In the genomic region with DNA sequence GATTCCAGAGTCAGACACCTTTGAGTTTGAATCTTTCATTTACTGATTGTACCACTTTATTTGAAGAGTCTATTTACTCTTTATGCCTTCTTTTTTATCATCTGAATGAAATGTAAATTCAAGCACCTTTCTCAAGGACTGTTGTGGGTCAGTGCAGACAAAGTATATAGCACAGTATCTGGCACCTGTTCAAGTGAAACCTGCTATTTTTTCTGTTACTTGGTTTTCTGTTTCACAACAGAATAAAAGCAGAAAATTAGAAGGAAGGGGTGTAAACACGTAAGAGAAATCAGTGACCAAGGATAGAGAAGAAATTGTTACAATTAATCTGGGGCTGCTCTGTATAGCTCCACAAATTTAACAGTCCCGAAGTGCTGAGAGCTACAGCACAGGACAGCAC, we compare ENCODE assay signal across 23 cellular contexts.
"Had no signal": no experiment of that assay in that cellular context is flagged by ENCODE, and none has a peak within 500 bp of the region (broad histone marks: within the 10 kb centered on the region; RNA-seq: fewer than 3 reads in every experiment).

No MANE protein-coding gene starts in this region.

- H3K9me3 Mint-ChIP-seq: activated CD4-positive, alpha-beta memory T cell treated with anti-CD3 and anti-CD28 coated beads, Interleukin-2, amount 10 ng/mL, durations not matched to agents 7 days and 5 days; activated CD4-positive, alpha-beta T cell treated with anti-CD3 and anti-CD28 coated beads, Interleukin-2, amount 10 ng/mL, durations not matched to agents 7 days and 5 days; activated T-cell treated with anti-CD3 and anti-CD28 coated beads, Interleukin-2, amount 50 U/mL, for 24 hours had no signal

- ATAC-seq: activated T-helper 17 cell treated with anti-CD3 and anti-CD28 coated beads, Interleukin-2, amount 50 U/mL, for 72 hours; effector memory CD8-positive, alpha-beta T cell; gastrocnemius medialis; left lung; lower lobe of right lung; natural killer cell; right lobe of liver had no signal

- H3K4me3 Mint-ChIP-seq: activated CD4-positive, alpha-beta memory T cell treated with anti-CD3 and anti-CD28 coated beads, Interleukin-2, amount 10 ng/mL, durations not matched to agents 7 days and 5 days; activated CD4-positive, alpha-beta T cell treated with anti-CD3 and anti-CD28 coated beads, Interleukin-2, amount 10 ng/mL, durations not matched to agents 7 days and 5 days; activated T-cell treated with anti-CD3 and anti-CD28 coated beads, Interleukin-2, amount 50 U/mL, for 24 hours; activated T-helper 17 cell treated with anti-CD3 and anti-CD28 coated beads, Interleukin-2, amount 50 U/mL, for 72 hours; effector memory CD8-positive, alpha-beta T cell; natural killer cell had no signal

- H3K4me1 Mint-ChIP-seq: activated CD4-positive, alpha-beta T cell treated with anti-CD3 and anti-CD28 coated beads, Interleukin-2, amount 10 ng/mL, durations not matched to agents 7 days and 5 days; activated T-helper 17 cell treated with anti-CD3 and anti-CD28 coated beads, Interleukin-2, amount 50 U/mL, for 72 hours; natural killer cell had no signal

- H3K27ac Mint-ChIP-seq: activated CD4-positive, alpha-beta memory T cell treated with anti-CD3 and anti-CD28 coated beads, Interleukin-2, amount 10 ng/mL, durations not matched to agents 7 days and 5 days; activated CD4-positive, alpha-beta T cell treated with anti-CD3 and anti-CD28 coated beads, Interleukin-2, amount 10 ng/mL, durations not matched to agents 7 days and 5 days; activated T-cell treated with anti-CD3 and anti-CD28 coated beads, Interleukin-2, amount 50 U/mL, for 24 hours; activated T-helper 17 cell treated with anti-CD3 and anti-CD28 coated beads, Interleukin-2, amount 50 U/mL, for 72 hours; effector memory CD8-positive, alpha-beta T cell; natural killer cell had no signal

- H3K4me3 ChIP-seq: gastrocnemius medialis, left lung, lower lobe of right lung, right lobe of liver, tibial nerve had no signal

- H3K27me3 Mint-ChIP-seq: activated CD4-positive, alpha-beta T cell treated with anti-CD3 and anti-CD28 coated beads, Interleukin-2, amount 10 ng/mL, durations not matched to agents 7 days and 5 days had no signal

- DNase-seq: activated CD4-positive, alpha-beta memory T cell treated with anti-CD3 and anti-CD28 coated beads, Interleukin-2, amount 10 ng/mL, durations not matched to agents 7 days and 5 days; activated CD4-positive, alpha-beta T cell treated with anti-CD3 and anti-CD28 coated beads for 1 hour; activated CD4-positive, alpha-beta T cell treated with anti-CD3 and anti-CD28 coated beads, Interleukin-2, amount 10 ng/mL, durations not matched to agents 7 days and 5 days; activated CD8-positive, alpha-beta memory T cell treated with anti-CD3 and anti-CD28 coated beads, Interleukin-2, amount 50 U/mL, for 48 hours; activated gamma-delta T cell treated with Interleukin-2 at 50 U/mL for 16 hours; activated naive CD4-positive, alpha-beta T cell treated with anti-CD3 and anti-CD28 coated beads, Interleukin-2, amount 50 U/mL, for 16 hours; activated T-cell treated with anti-CD3 and anti-CD28 coated beads, Interleukin-2, amount 50 U/mL, for 24 hours; amniotic stem cell; caudate nucleus; cortex of kidney; effector memory CD8-positive, alpha-beta T cell; erythroblast; gastrocnemius medialis; glutamatergic neuron; left lung; lower lobe of right lung; mesenchymal stem cell; natural killer cell; right lobe of liver; stimulated activated CD4-positive, alpha-beta T cell treated with anti-CD3 and anti-CD28 coated beads, Interleukin-2, amount 100 ng/mL, for 48 hours; stimulated activated naive CD4-positive, alpha-beta T cell treated with Interleukin-2 at 50 U/mL for 16 hours had no signal

- H3K36me3 Mint-ChIP-seq: natural killer cell had no signal
